8 cellular contexts compared by ENCODE assay signal in genomic region chr3:15426579-15427118, GRCh38. TPM values are rescaled to one million over a fixed set of nuclear protein-coding genes. Genes with fewer than 3 reads are reported as not detected.
DNase-seq lines count a peak whose midpoint lies in the region; ATAC-seq and TF ChIP-seq lines count a peak whose summit lies in the region.

No MANE protein-coding gene starts in this region.

- TF ChIP-seq CTCF in LNCaP clone FGC (IDR thresholded peaks at IDR 0.05; ENCODE audit: control insufficient read depth, extremely low read depth, insufficient read depth) (no peak), dorsolateral prefrontal cortex (IDR thresholded peaks at IDR 0.05 in 54 of 56, conservative IDR thresholded peaks at IDR 0.05 in 2 of 56; ENCODE audit: low read depth in 1 of 56, partially characterized antibody in 56 of 56) (no peak), nephron (IDR thresholded peaks at IDR 0.05; ENCODE audit: unreplicated experiment in 3 of 3) (no peak)

- H3K4me2 ChIP-seq in BLaER1 = peak overlapping the region; percentile 95

- peak overlapping the region; percentile 81 to 98 (median 95) for H3K27ac Mint-ChIP-seq in nephron

- H4K20me1 ChIP-seq in BLaER1 = peaks cover 34% of the 10 kb centered on the region

- H3K27me3 ChIP-seq in BLaER1 = no peaks in the 10 kb centered on the region
- H3K27me3 ChIP-seq in dorsolateral prefrontal cortex = no peaks in the 10 kb centered on the region

- peaks cover 45% of the 10 kb centered on the region for H3K4me1 ChIP-seq in BLaER1

- peaks cover 54% of the 10 kb centered on the region for H3K36me3 ChIP-seq in BLaER1

- peak overlapping the region; percentile 87 for H3K27ac ChIP-seq in BLaER1
- H3K27ac ChIP-seq in dorsolateral prefrontal cortex = peak overlapping the region in 29 of 59 donors; percentile 23 to 89 (median 73)

- H3K9me3 ChIP-seq in BLaER1 = no peaks in the 10 kb centered on the region

- H3K9me3 Mint-ChIP-seq in nephron = no peaks in the 10 kb centered on the region

- no peak for ATAC-seq in HG03439 (IDR thresholded peaks at IDR 0.05; ENCODE audit: unreplicated experiment)

- H3K9ac ChIP-seq in BLaER1 = peak overlapping the region; percentile 95

- intact Hi-C loops in dorsolateral prefrontal cortex (cut with DNase I) = no loop called here

- no peaks in the 10 kb centered on the region for H3K27me3 Mint-ChIP-seq in nephron (ENCODE audit: low read depth)

- peaks cover 37% of the 10 kb centered on the region for H3K4me1 Mint-ChIP-seq in nephron

- DNase-seq in LNCaP clone FGC (ENCODE audit: low read depth) = no peak
- no peak for DNase-seq in dorsolateral prefrontal cortex
- no peak for DNase-seq in mucosa of gallbladder (ENCODE audit: low spot score)
- no peak for DNase-seq in HuH-7 (ENCODE audit: low spot score)
- DNase-seq in COR-L47 (lab: John Stamatoyannopoulos, UW) = no peak

- H3K4me3 ChIP-seq in BLaER1 (peak overlapping the region; percentile 93), LNCaP clone FGC (ENCODE audit: low read depth, low read length) (peak overlapping the region; percentile 99), dorsolateral prefrontal cortex (peak overlapping the region; percentile 56 to 100 (median 95))

- peaks cover 25% of the 10 kb centered on the region for H3K36me3 Mint-ChIP-seq in nephron (ENCODE audit: low read depth)

- peak overlapping the region; percentile 98 to 100 (median 99) for H3K4me3 Mint-ChIP-seq in nephron

RNA-seq across cellular contexts. Expression of gene METTL6, which starts 0.7 kb away (rescaled TPM):
- total RNA-seq in dorsolateral prefrontal cortex (10 to 100 TPM; 26.5 to 44.4 (median 34.0) TPM), mucosa of gallbladder (13.1 TPM)

RNA-seq across cellular contexts. Expression of gene EAF1, which starts 0.7 kb away (rescaled TPM):
- total RNA-seq in dorsolateral prefrontal cortex (10 to 100 TPM; 16.3 to 47.5 (median 29.1) TPM), mucosa of gallbladder (21.8 TPM)
